Comparison of ENCODE assay signal across 1 cellular context in the genomic region with DNA sequence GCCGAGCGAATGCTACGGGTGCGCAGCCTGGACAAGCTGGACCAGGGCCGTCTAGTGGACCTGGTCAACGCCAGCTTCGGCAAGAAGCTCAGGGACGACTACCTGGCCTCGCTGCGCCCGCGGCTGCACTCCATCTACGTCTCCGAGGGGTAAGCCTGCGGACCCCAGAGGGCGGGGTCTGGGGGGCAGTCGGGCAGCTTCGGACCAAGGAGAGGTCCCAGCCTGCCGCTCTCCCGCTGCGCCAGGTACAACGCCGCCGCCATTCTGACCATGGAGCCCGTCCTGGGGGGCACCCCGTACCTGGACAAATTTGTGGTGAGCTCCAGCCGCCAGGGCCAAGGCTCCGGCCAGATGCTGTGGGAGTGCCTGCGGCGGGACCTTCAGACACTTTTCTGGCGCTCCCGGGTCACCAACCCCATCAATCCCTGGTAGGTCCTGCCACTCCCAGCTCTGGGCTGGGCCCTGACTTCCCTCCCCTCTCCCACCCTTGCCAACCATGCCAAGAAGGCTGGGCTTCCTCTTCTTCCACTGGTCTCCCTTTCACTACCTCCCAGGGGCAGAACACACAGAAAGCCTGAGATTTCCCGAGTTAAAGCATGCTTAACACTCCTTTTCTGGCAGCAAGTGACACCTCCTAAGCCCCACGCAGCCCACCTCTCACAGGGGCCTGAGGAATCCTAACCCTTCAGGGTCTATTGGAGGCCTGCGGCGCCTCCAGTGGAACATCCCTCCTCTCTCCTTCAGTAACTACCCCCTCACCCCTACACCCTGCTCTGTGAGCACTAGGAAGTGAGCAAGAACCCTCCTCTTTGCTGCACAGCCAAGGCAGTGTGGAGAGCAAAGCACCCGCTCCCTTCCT.
A peak's percentile ranks its signal among the peaks of the same experiment; 100 is the strongest.
TF ChIP-seq lines count a peak whose summit lies in the region.

No MANE protein-coding gene starts in this region.

TF ChIP-seq in HepG2, 621 proteins besides CTCF, POLR2A, EP300 and RAD21 (continued from another document):
- TF ChIP-seq, protein P1, sequence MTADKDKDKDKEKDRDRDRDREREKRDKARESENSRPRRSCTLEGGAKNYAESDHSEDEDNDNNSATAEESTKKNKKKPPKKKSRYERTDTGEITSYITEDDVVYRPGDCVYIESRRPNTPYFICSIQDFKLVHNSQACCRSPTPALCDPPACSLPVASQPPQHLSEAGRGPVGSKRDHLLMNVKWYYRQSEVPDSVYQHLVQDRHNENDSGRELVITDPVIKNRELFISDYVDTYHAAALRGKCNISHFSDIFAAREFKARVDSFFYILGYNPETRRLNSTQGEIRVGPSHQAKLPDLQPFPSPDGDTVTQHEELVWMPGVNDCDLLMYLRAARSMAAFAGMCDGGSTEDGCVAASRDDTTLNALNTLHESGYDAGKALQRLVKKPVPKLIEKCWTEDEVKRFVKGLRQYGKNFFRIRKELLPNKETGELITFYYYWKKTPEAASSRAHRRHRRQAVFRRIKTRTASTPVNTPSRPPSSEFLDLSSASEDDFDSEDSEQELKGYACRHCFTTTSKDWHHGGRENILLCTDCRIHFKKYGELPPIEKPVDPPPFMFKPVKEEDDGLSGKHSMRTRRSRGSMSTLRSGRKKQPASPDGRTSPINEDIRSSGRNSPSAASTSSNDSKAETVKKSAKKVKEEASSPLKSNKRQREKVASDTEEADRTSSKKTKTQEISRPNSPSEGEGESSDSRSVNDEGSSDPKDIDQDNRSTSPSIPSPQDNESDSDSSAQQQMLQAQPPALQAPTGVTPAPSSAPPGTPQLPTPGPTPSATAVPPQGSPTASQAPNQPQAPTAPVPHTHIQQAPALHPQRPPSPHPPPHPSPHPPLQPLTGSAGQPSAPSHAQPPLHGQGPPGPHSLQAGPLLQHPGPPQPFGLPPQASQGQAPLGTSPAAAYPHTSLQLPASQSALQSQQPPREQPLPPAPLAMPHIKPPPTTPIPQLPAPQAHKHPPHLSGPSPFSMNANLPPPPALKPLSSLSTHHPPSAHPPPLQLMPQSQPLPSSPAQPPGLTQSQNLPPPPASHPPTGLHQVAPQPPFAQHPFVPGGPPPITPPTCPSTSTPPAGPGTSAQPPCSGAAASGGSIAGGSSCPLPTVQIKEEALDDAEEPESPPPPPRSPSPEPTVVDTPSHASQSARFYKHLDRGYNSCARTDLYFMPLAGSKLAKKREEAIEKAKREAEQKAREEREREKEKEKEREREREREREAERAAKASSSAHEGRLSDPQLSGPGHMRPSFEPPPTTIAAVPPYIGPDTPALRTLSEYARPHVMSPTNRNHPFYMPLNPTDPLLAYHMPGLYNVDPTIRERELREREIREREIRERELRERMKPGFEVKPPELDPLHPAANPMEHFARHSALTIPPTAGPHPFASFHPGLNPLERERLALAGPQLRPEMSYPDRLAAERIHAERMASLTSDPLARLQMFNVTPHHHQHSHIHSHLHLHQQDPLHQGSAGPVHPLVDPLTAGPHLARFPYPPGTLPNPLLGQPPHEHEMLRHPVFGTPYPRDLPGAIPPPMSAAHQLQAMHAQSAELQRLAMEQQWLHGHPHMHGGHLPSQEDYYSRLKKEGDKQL (CRISPR knock-in tag; IDR thresholded peaks at IDR 0.05; ENCODE audit: low read depth): no peak
- TF ChIP-seq ZNF124 (CRISPR knock-in tag; IDR thresholded peaks at IDR 0.05) (no peak), ETV5 (CRISPR knock-in tag; IDR thresholded peaks at IDR 0.05; ENCODE audit: borderline replicate concordance) (no peak), RBFOX2 (IDR thresholded peaks at IDR 0.05; ENCODE audit: low read depth, low read length) (peak; percentile 66), CAMTA2 (CRISPR knock-in tag; IDR thresholded peaks at IDR 0.05; ENCODE audit: borderline replicate concordance) (no peak), ZNF546 (CRISPR knock-in tag; conservative IDR thresholded peaks at IDR 0.05) (no peak), MTF1 (CRISPR knock-in tag; IDR thresholded peaks at IDR 0.05) (no peak), HOXA7 (CRISPR knock-in tag; IDR thresholded peaks at IDR 0.05) (no peak), ZBTB38 (CRISPR knock-in tag; IDR thresholded peaks at IDR 0.05) (no peak), HOXA5 (CRISPR knock-in tag; IDR thresholded peaks at IDR 0.05) (no peak), KAT8 (CRISPR knock-in tag; IDR thresholded peaks at IDR 0.05) (no peak), ZNF121 (CRISPR knock-in tag; IDR thresholded peaks at IDR 0.05) (no peak), FOXK2 (IDR thresholded peaks at IDR 0.05) (no peak), HNRNPLL (IDR thresholded peaks at IDR 0.05; ENCODE audit: low read depth, low read length, poor library complexity, severe bottlenecking) (peak; percentile 25), TBX3 (IDR thresholded peaks at IDR 0.05; ENCODE audit: borderline replicate concordance) (no peak), TAF1 (CRISPR knock-in tag; IDR thresholded peaks at IDR 0.05) (0 out of 2 replicates have a peak, but pooled peaks have one; percentile 3), KAT2B (IDR thresholded peaks at IDR 0.05; ENCODE audit: borderline replicate concordance, low read depth, low read length) (no peak), ZNF350 (CRISPR knock-in tag; IDR thresholded peaks at IDR 0.05; ENCODE audit: borderline replicate concordance, low read depth) (no peak), NCOA5 (CRISPR knock-in tag; IDR thresholded peaks at IDR 0.05) (no peak), ZNF446 (CRISPR knock-in tag; IDR thresholded peaks at IDR 0.05) (no peak), ZNF510 (CRISPR knock-in tag; IDR thresholded peaks at IDR 0.05; ENCODE audit: low read depth) (no peak), POLR2AphosphoS5 (IDR thresholded peaks at IDR 0.05; ENCODE audit: low read depth, low read length) (peak; percentile 35), ZSCAN20 (CRISPR knock-in tag; IDR thresholded peaks at IDR 0.05; ENCODE audit: borderline replicate concordance) (no peak), MXI1 (IDR thresholded peaks at IDR 0.05; ENCODE audit: borderline replicate concordance, low read depth, low read length) (no peak)
- TF ChIP-seq, protein P2, sequence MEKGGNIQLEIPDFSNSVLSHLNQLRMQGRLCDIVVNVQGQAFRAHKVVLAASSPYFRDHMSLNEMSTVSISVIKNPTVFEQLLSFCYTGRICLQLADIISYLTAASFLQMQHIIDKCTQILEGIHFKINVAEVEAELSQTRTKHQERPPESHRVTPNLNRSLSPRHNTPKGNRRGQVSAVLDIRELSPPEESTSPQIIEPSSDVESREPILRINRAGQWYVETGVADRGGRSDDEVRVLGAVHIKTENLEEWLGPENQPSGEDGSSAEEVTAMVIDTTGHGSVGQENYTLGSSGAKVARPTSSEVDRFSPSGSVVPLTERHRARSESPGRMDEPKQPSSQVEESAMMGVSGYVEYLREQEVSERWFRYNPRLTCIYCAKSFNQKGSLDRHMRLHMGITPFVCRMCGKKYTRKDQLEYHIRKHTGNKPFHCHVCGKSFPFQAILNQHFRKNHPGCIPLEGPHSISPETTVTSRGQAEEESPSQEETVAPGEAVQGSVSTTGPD (CRISPR knock-in tag; IDR thresholded peaks at IDR 0.05): no peak
- TF ChIP-seq, protein P3, sequence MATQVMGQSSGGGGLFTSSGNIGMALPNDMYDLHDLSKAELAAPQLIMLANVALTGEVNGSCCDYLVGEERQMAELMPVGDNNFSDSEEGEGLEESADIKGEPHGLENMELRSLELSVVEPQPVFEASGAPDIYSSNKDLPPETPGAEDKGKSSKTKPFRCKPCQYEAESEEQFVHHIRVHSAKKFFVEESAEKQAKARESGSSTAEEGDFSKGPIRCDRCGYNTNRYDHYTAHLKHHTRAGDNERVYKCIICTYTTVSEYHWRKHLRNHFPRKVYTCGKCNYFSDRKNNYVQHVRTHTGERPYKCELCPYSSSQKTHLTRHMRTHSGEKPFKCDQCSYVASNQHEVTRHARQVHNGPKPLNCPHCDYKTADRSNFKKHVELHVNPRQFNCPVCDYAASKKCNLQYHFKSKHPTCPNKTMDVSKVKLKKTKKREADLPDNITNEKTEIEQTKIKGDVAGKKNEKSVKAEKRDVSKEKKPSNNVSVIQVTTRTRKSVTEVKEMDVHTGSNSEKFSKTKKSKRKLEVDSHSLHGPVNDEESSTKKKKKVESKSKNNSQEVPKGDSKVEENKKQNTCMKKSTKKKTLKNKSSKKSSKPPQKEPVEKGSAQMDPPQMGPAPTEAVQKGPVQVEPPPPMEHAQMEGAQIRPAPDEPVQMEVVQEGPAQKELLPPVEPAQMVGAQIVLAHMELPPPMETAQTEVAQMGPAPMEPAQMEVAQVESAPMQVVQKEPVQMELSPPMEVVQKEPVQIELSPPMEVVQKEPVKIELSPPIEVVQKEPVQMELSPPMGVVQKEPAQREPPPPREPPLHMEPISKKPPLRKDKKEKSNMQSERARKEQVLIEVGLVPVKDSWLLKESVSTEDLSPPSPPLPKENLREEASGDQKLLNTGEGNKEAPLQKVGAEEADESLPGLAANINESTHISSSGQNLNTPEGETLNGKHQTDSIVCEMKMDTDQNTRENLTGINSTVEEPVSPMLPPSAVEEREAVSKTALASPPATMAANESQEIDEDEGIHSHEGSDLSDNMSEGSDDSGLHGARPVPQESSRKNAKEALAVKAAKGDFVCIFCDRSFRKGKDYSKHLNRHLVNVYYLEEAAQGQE (IDR thresholded peaks at IDR 0.05; ENCODE audit: borderline replicate concordance in 1 of 2, low read depth in 1 of 2, low read length in 2 of 2): no peak
- TF ChIP-seq, protein P4, sequence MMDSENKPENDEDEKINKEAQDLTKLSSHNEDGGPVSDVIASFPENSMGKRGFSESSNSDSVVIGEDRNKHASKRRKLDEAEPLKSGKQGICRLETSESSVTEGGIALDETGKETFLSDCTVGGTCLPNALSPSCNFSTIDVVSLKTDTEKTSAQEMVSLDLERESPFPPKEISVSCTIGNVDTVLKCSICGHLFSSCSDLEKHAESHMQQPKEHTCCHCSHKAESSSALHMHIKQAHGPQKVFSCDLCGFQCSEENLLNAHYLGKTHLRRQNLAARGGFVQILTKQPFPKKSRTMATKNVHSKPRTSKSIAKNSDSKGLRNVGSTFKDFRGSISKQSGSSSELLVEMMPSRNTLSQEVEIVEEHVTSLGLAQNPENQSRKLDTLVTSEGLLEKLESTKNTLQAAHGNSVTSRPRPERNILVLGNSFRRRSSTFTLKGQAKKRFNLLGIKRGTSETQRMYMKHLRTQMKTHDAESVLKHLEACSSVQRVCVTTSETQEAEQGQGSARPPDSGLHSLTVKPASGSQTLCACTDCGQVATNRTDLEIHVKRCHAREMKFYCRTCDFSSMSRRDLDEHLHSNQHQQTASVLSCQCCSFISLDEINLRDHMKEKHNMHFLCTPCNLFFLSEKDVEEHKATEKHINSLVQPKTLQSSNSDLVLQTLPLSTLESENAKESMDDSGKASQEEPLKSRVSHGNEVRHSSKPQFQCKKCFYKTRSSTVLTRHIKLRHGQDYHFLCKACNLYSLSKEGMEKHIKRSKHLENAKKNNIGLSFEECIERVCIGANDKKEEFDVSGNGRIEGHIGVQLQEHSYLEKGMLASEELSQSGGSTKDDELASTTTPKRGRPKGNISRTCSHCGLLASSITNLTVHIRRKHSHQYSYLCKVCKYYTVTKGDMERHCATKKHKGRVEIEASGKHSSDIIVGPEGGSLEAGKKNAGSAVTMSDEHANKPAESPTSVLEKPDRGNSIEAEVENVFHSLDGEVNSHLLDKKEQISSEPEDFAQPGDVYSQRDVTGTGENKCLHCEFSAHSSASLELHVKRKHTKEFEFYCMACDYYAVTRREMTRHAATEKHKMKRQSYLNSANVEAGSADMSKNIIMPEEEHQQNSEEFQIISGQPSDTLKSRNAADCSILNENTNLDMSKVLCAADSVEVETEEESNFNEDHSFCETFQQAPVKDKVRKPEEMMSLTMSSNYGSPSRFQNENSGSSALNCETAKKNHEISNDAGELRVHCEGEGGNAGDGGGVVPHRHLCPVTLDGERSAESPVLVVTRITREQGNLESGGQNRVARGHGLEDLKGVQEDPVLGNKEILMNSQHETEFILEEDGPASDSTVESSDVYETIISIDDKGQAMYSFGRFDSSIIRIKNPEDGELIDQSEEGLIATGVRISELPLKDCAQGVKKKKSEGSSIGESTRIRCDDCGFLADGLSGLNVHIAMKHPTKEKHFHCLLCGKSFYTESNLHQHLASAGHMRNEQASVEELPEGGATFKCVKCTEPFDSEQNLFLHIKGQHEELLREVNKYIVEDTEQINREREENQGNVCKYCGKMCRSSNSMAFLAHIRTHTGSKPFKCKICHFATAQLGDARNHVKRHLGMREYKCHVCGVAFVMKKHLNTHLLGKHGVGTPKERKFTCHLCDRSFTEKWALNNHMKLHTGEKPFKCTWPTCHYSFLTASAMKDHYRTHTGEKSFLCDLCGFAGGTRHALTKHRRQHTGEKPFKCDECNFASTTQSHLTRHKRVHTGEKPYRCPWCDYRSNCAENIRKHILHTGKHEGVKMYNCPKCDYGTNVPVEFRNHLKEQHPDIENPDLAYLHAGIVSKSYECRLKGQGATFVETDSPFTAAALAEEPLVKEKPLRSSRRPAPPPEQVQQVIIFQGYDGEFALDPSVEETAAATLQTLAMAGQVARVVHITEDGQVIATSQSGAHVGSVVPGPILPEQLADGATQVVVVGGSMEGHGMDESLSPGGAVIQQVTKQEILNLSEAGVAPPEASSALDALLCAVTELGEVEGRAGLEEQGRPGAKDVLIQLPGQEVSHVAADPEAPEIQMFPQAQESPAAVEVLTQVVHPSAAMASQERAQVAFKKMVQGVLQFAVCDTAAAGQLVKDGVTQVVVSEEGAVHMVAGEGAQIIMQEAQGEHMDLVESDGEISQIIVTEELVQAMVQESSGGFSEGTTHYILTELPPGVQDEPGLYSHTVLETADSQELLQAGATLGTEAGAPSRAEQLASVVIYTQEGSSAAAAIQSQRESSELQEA (CRISPR knock-in tag; IDR thresholded peaks at IDR 0.05; ENCODE audit: not compliant biosample characterization): no peak
